In the genomic region with DNA sequence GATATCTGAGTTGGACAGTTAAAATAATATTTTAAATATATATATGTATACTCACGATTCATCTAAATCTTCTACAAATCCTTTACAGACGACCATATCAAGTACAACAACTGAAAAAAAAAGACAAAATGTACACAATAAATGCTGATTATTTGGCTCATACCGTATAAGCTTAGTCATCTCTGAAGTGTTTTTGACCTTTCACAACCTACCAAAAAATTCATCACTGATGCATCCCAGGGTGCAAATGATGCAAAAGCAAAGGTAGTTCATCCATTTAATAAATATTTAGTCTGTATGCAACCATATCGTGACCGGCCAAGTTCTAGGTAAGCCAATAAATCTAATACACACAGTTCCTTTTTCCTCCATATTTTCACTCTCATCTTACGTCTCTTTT, we compare ENCODE assay signal across 9 cellular contexts. TPM values are rescaled to one million over a fixed set of nuclear protein-coding genes. Genes with fewer than 3 reads are reported as not detected.
A peak's percentile ranks its signal among the peaks of the same experiment; 100 is the strongest.
DNase-seq lines count a peak whose midpoint lies in the region; ATAC-seq and TF ChIP-seq lines count a peak whose summit lies in the region.
"Had no signal": no experiment of that assay in that cellular context is flagged by ENCODE, and none has a peak within 500 bp of the region (broad histone marks: within the 10 kb centered on the region; RNA-seq: fewer than 3 reads in every experiment).

No MANE protein-coding gene starts in this region.

- no peak for TF ChIP-seq CTCF in WTC11 (IDR thresholded peaks at IDR 0.05)

- H3K27ac Mint-ChIP-seq in WTC11 = no peak overlapping the region
- H3K27ac Mint-ChIP-seq in stimulated activated memory B cell treated with anti-CD40 and anti-IgM and Interleukin-4, amounts not matched to agents 10 μg/mL and 1 μg/mL and 100 μg/mL, for 72 hours = peak overlapping the region; percentile 93

- H3K4me3 ChIP-seq in iPS-15b (ENCODE audit: low read depth, low read length) = peak overlapping the region; percentile 94

- DNase-seq in DMS53 (lab: John Stamatoyannopoulos, UW) (peak; percentile 26), DMS53 treated with DMSO at 0.1 percent for 48 hours (lab: John Stamatoyannopoulos, UW; ENCODE audit: unreplicated experiment) (no peak), WTC11 (ENCODE audit: low spot score) (no peak), NCI-H2107 (lab: John Stamatoyannopoulos, UW) (no peak)
- DNase-seq: cerebellar nuclear complex had no signal

- ATAC-seq in WTC11 (no peak), GM18498 (IDR thresholded peaks at IDR 0.05; ENCODE audit: unreplicated experiment) (no peak), HG02588 (IDR thresholded peaks at IDR 0.05; ENCODE audit: unreplicated experiment) (no peak)
- no peak for ATAC-seq in stimulated activated memory B cell treated with anti-CD40 and anti-IgM and Interleukin-4, amounts not matched to agents 10 μg/mL and 1 μg/mL and 100 μg/mL, for 72 hours

- no peaks in the 10 kb centered on the region for H3K4me1 ChIP-seq in iPS-15b (ENCODE audit: control insufficient read depth, insufficient read depth, low read length)

- H3K27me3 Mint-ChIP-seq in WTC11 (ENCODE audit: low read depth) = no peaks in the 10 kb centered on the region
- no peaks in the 10 kb centered on the region for H3K27me3 Mint-ChIP-seq in stimulated activated memory B cell treated with anti-CD40 and anti-IgM and Interleukin-4, amounts not matched to agents 10 μg/mL and 1 μg/mL and 100 μg/mL, for 72 hours

- H3K36me3 ChIP-seq in iPS-15b (ENCODE audit: control insufficient read depth, insufficient read depth, low read length) = no peaks in the 10 kb centered on the region

- H3K9me3 Mint-ChIP-seq in WTC11 = no peaks in the 10 kb centered on the region
- no peaks in the 10 kb centered on the region for H3K9me3 Mint-ChIP-seq in stimulated activated memory B cell treated with anti-CD40 and anti-IgM and Interleukin-4, amounts not matched to agents 10 μg/mL and 1 μg/mL and 100 μg/mL, for 72 hours

- H3K36me3 Mint-ChIP-seq in WTC11 = peaks cover 28% of the 10 kb centered on the region
- H3K36me3 Mint-ChIP-seq in stimulated activated memory B cell treated with anti-CD40 and anti-IgM and Interleukin-4, amounts not matched to agents 10 μg/mL and 1 μg/mL and 100 μg/mL, for 72 hours = peaks cover 10% of the 10 kb centered on the region

- H3K27me3 ChIP-seq in iPS-15b (ENCODE audit: control insufficient read depth, insufficient read depth, low read length) = no peaks in the 10 kb centered on the region

- H3K4me3 Mint-ChIP-seq in WTC11 = peak overlapping the region; percentile 96
- peak overlapping the region; percentile 99 for H3K4me3 Mint-ChIP-seq in stimulated activated memory B cell treated with anti-CD40 and anti-IgM and Interleukin-4, amounts not matched to agents 10 μg/mL and 1 μg/mL and 100 μg/mL, for 72 hours

- no peak overlapping the region for H3K9ac ChIP-seq in iPS-15b (ENCODE audit: low read depth, low read length)

- CTCF ChIA-PET in WTC11 (lab: Charles Lee) = no interaction called here

- POLR2A ChIA-PET in WTC11 (lab: Charles Lee) = no interaction called here

- H3K9me3 ChIP-seq in iPS-15b (ENCODE audit: control insufficient read depth, insufficient read depth, low read length) = no peaks in the 10 kb centered on the region

- H3K4me1 Mint-ChIP-seq in WTC11 = peaks cover 19% of the 10 kb centered on the region
- H3K4me1 Mint-ChIP-seq in stimulated activated memory B cell treated with anti-CD40 and anti-IgM and Interleukin-4, amounts not matched to agents 10 μg/mL and 1 μg/mL and 100 μg/mL, for 72 hours = peaks cover 28% of the 10 kb centered on the region

TF ChIP-seq in WTC11, 78 proteins besides CTCF, POLR2A, EP300 and RAD21 (continues in another document):
- TF ChIP-seq ZNF423 (CRISPR knock-in tag; IDR thresholded peaks at IDR 0.05) (no peak), HMGA2 (CRISPR knock-in tag; IDR thresholded peaks at IDR 0.05) (no peak), OVOL2 (CRISPR knock-in tag; IDR thresholded peaks at IDR 0.05; ENCODE audit: borderline replicate concordance) (no peak), ZNF396 (CRISPR knock-in tag; IDR thresholded peaks at IDR 0.05; ENCODE audit: borderline replicate concordance) (no peak), SMAD3 (CRISPR knock-in tag; IDR thresholded peaks at IDR 0.05; ENCODE audit: borderline replicate concordance) (no peak), NFATC4 (CRISPR knock-in tag; IDR thresholded peaks at IDR 0.05) (no peak), CBFB (CRISPR knock-in tag; IDR thresholded peaks at IDR 0.05; ENCODE audit: low read depth) (no peak), EMX1 (CRISPR knock-in tag; IDR thresholded peaks at IDR 0.05) (no peak), USF1 (CRISPR knock-in tag; IDR thresholded peaks at IDR 0.05) (no peak)
- TF ChIP-seq, protein P1, sequence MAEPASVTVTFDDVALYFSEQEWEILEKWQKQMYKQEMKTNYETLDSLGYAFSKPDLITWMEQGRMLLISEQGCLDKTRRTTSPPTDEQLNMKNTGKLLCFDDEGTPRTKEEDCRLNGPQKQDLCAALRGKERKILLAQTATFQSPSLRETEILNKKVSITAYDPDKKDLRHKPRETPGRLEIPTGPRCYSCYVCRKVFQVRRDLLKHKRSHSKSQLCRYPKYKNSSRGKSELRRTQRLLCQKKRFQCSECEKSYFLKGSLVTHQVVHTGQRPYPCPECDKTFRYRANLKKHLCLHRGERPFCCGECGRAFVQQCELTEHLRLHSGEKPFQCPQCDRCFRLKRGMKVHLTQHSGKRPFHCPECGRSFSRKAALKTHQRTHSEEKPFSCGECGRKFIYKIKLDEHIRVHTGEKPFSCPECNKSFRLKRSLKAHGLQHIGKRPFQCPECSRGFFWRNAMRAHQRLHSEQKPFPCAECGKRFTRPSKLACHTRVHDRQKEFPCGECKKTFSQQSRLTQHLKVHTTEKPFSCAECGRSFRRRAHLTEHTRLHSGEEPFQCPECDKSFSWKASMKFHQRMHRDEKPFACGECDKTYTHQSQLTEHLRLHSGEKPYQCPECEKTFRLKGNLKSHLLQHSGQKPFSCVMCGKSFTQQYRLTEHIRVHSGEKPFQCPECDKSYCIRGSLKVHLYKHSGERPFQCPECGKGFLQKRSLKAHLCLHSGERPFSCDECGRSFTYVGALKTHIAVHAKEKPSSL (CRISPR knock-in tag; conservative IDR thresholded peaks at IDR 0.05) = no peak
- TF ChIP-seq, protein P2, sequence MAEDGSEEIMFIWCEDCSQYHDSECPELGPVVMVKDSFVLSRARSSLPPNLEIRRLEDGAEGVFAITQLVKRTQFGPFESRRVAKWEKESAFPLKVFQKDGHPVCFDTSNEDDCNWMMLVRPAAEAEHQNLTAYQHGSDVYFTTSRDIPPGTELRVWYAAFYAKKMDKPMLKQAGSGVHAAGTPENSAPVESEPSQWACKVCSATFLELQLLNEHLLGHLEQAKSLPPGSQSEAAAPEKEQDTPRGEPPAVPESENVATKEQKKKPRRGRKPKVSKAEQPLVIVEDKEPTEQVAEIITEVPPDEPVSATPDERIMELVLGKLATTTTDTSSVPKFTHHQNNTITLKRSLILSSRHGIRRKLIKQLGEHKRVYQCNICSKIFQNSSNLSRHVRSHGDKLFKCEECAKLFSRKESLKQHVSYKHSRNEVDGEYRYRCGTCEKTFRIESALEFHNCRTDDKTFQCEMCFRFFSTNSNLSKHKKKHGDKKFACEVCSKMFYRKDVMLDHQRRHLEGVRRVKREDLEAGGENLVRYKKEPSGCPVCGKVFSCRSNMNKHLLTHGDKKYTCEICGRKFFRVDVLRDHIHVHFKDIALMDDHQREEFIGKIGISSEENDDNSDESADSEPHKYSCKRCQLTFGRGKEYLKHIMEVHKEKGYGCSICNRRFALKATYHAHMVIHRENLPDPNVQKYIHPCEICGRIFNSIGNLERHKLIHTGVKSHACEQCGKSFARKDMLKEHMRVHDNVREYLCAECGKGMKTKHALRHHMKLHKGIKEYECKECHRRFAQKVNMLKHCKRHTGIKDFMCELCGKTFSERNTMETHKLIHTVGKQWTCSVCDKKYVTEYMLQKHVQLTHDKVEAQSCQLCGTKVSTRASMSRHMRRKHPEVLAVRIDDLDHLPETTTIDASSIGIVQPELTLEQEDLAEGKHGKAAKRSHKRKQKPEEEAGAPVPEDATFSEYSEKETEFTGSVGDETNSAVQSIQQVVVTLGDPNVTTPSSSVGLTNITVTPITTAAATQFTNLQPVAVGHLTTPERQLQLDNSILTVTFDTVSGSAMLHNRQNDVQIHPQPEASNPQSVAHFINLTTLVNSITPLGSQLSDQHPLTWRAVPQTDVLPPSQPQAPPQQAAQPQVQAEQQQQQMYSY (CRISPR knock-in tag; IDR thresholded peaks at IDR 0.05) = no peak
- TF ChIP-seq, protein P3, sequence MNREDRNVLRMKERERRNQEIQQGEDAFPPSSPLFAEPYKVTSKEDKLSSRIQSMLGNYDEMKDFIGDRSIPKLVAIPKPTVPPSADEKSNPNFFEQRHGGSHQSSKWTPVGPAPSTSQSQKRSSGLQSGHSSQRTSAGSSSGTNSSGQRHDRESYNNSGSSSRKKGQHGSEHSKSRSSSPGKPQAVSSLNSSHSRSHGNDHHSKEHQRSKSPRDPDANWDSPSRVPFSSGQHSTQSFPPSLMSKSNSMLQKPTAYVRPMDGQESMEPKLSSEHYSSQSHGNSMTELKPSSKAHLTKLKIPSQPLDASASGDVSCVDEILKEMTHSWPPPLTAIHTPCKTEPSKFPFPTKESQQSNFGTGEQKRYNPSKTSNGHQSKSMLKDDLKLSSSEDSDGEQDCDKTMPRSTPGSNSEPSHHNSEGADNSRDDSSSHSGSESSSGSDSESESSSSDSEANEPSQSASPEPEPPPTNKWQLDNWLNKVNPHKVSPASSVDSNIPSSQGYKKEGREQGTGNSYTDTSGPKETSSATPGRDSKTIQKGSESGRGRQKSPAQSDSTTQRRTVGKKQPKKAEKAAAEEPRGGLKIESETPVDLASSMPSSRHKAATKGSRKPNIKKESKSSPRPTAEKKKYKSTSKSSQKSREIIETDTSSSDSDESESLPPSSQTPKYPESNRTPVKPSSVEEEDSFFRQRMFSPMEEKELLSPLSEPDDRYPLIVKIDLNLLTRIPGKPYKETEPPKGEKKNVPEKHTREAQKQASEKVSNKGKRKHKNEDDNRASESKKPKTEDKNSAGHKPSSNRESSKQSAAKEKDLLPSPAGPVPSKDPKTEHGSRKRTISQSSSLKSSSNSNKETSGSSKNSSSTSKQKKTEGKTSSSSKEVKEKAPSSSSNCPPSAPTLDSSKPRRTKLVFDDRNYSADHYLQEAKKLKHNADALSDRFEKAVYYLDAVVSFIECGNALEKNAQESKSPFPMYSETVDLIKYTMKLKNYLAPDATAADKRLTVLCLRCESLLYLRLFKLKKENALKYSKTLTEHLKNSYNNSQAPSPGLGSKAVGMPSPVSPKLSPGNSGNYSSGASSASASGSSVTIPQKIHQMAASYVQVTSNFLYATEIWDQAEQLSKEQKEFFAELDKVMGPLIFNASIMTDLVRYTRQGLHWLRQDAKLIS (CRISPR knock-in tag; IDR thresholded peaks at IDR 0.05; ENCODE audit: borderline replicate concordance) = no peak

RNA-seq across cellular contexts. Expression of gene TMX3, which starts 1.1 kb away (rescaled TPM):
- total RNA-seq in WTC11 (2021) = 28.9 to 33.3 TPM (median 29.4 TPM) in 3 replicates
